Comparison of ENCODE assay signal across 1 cellular context in genomic region chr18:32213693-32214092, GRCh38.
TF ChIP-seq lines count a peak whose summit lies in the region.

No MANE protein-coding gene starts in this region.

TF ChIP-seq in HepG2, 621 proteins besides CTCF, POLR2A, EP300 and RAD21 (continues in another document):
- TF ChIP-seq REST (IDR thresholded peaks at IDR 0.05; ENCODE audit: borderline replicate concordance in 1 of 2, low read depth in 1 of 2, low read length in 2 of 2) = peak in 1 of 2 experiments; percentile 36; a peak in 1 of 4 replicates
- no peak for TF ChIP-seq ZFP82 (CRISPR knock-in tag; IDR thresholded peaks at IDR 0.05; ENCODE audit: borderline replicate concordance)
- no peak for TF ChIP-seq TIGD3 (CRISPR knock-in tag; IDR thresholded peaks at IDR 0.05; ENCODE audit: borderline replicate concordance)
- no peak for TF ChIP-seq GRHL1 (CRISPR knock-in tag; conservative IDR thresholded peaks at IDR 0.05)
- no peak for TF ChIP-seq U2AF2 (IDR thresholded peaks at IDR 0.05; ENCODE audit: low read depth, low read length)
- no peak for TF ChIP-seq MYPOP (CRISPR knock-in tag; IDR thresholded peaks at IDR 0.05)
- no peak for TF ChIP-seq ZNF674 (CRISPR knock-in tag; IDR thresholded peaks at IDR 0.05; ENCODE audit: low read depth)
- no peak for TF ChIP-seq FOXP1 (IDR thresholded peaks at IDR 0.05)
- 0 out of 2 replicates have a peak, but pooled peaks have one; percentile 42 for TF ChIP-seq FOXP1 (CRISPR knock-in tag; IDR thresholded peaks at IDR 0.05)
- peak; percentile 88 for TF ChIP-seq ZNF331 (CRISPR knock-in tag; IDR thresholded peaks at IDR 0.05)
- TF ChIP-seq SMAD1 (CRISPR knock-in tag; IDR thresholded peaks at IDR 0.05; ENCODE audit: borderline replicate concordance, low read depth) = no peak
- no peak for TF ChIP-seq YEATS4 (CRISPR knock-in tag; IDR thresholded peaks at IDR 0.05; ENCODE audit: borderline replicate concordance)
- TF ChIP-seq PHF21A (CRISPR knock-in tag; IDR thresholded peaks at IDR 0.05) = peak; percentile 52; the same call in 1 of the 2 replicates
- no peak for TF ChIP-seq PBX3 (CRISPR knock-in tag; IDR thresholded peaks at IDR 0.05; ENCODE audit: borderline replicate concordance)
- TF ChIP-seq TBL1XR1 (IDR thresholded peaks at IDR 0.05; ENCODE audit: borderline replicate concordance, low read length, partially characterized antibody) = peak; percentile 33
- no peak for TF ChIP-seq CCDC6 (CRISPR knock-in tag; IDR thresholded peaks at IDR 0.05)
- TF ChIP-seq BCLAF1 (IDR thresholded peaks at IDR 0.05) = no peak
- peak; percentile 32; the same call in 1 of the 2 replicates for TF ChIP-seq SOX5 (CRISPR knock-in tag; IDR thresholded peaks at IDR 0.05; ENCODE audit: borderline replicate concordance)
- peak; percentile 80; the same call in 1 of the 2 replicates for TF ChIP-seq AHDC1 (CRISPR knock-in tag; IDR thresholded peaks at IDR 0.05; ENCODE audit: borderline replicate concordance)
- peak in 1 of 2 experiments; percentile 46; a peak in 1 of 4 replicates for TF ChIP-seq ATF4 (CRISPR knock-in tag; IDR thresholded peaks at IDR 0.05)
- TF ChIP-seq FOXA3 (CRISPR knock-in tag; IDR thresholded peaks at IDR 0.05) = peak; percentile 54; the same call in 1 of the 2 replicates
- TF ChIP-seq ZNF335 (CRISPR knock-in tag; IDR thresholded peaks at IDR 0.05) = no peak
- TF ChIP-seq MED8 (CRISPR knock-in tag; IDR thresholded peaks at IDR 0.05; ENCODE audit: insufficient replicate concordance) = no peak
- TF ChIP-seq TEF (CRISPR knock-in tag; IDR thresholded peaks at IDR 0.05) = peak; percentile 94; the same call in 1 of the 2 replicates
- TF ChIP-seq NR2F6 (IDR thresholded peaks at IDR 0.05) = 0 out of 2 replicates have a peak, but pooled peaks have one; percentile 18
- 0 out of 2 replicates have a peak, but pooled peaks have one; percentile 21 for TF ChIP-seq NR2F6 (CRISPR knock-in tag; IDR thresholded peaks at IDR 0.05)
- TF ChIP-seq U2AF1 (optimal IDR thresholded peaks at IDR 0.05; ENCODE audit: low read depth, low read length) = no peak
- no peak for TF ChIP-seq ZNF768 (CRISPR knock-in tag; IDR thresholded peaks at IDR 0.05)
- no peak for TF ChIP-seq PRPF4 (IDR thresholded peaks at IDR 0.05; ENCODE audit: low read depth, low read length, poor library complexity, severe bottlenecking)
- no peak for TF ChIP-seq FOXC1 (CRISPR knock-in tag; IDR thresholded peaks at IDR 0.05; ENCODE audit: borderline replicate concordance)
- no peak for TF ChIP-seq ZNF234 (CRISPR knock-in tag; conservative IDR thresholded peaks at IDR 0.05)
- no peak for TF ChIP-seq ZNF333 (CRISPR knock-in tag; IDR thresholded peaks at IDR 0.05; ENCODE audit: borderline replicate concordance)
- no peak for TF ChIP-seq ZNF296 (CRISPR knock-in tag; conservative IDR thresholded peaks at IDR 0.05)
- TF ChIP-seq CHD4 (IDR thresholded peaks at IDR 0.05; ENCODE audit: borderline replicate concordance, low read length) = no peak
- TF ChIP-seq ZNF644 (CRISPR knock-in tag; IDR thresholded peaks at IDR 0.05; ENCODE audit: low read depth) = peak; percentile 57; the same call in 1 of the 2 replicates
- TF ChIP-seq NR2F2 (IDR thresholded peaks at IDR 0.05; ENCODE audit: borderline replicate concordance, low read depth) = no peak
- TF ChIP-seq ZNF562 (CRISPR knock-in tag; IDR thresholded peaks at IDR 0.05; ENCODE audit: borderline replicate concordance) = 0 out of 2 replicates have a peak, but pooled peaks have one; percentile 31
- no peak for TF ChIP-seq XRCC5 (optimal IDR thresholded peaks at IDR 0.05; ENCODE audit: low read length)
- TF ChIP-seq SNAPC5 (CRISPR knock-in tag; IDR thresholded peaks at IDR 0.05; ENCODE audit: borderline replicate concordance) = no peak
- TF ChIP-seq GATAD2A (CRISPR knock-in tag; IDR thresholded peaks at IDR 0.05) = peak; percentile 87
- no peak for TF ChIP-seq ZNF510 (CRISPR knock-in tag; IDR thresholded peaks at IDR 0.05; ENCODE audit: low read depth)
- no peak for TF ChIP-seq MAF1 (CRISPR knock-in tag; IDR thresholded peaks at IDR 0.05; ENCODE audit: borderline replicate concordance)
- TF ChIP-seq HOXD1 (CRISPR knock-in tag; IDR thresholded peaks at IDR 0.05) = no peak
